In genomic region chr18:68803371-68803770, GRCh38 we compare ENCODE assay signal across 11 cellular contexts. TPM values are rescaled to one million over a fixed set of nuclear protein-coding genes. Genes with fewer than 3 reads are reported as not detected.
DNase-seq lines count a peak whose midpoint lies in the region; ATAC-seq and TF ChIP-seq lines count a peak whose summit lies in the region.
"Had no signal": no experiment of that assay in that cellular context is flagged by ENCODE, and none has a peak within 500 bp of the region (broad histone marks: within the 10 kb centered on the region; RNA-seq: fewer than 3 reads in every experiment).

No MANE protein-coding gene starts in this region.

- H3K27me3 Mint-ChIP-seq in CD4-positive, alpha-beta T cell: no peaks in the 10 kb centered on the region

- no peaks in the 10 kb centered on the region for H3K4me1 Mint-ChIP-seq in CD4-positive, alpha-beta T cell (ENCODE audit: low read depth)

- CTCF ChIA-PET in AG04449 (lab: Yijun Ruan, JAX): no interaction called here
- CTCF ChIA-PET in CD4-positive, alpha-beta T cell (lab: Charles Lee): no interaction called here

- H3K9me3 Mint-ChIP-seq in CD4-positive, alpha-beta T cell: no peaks in the 10 kb centered on the region

- no peaks in the 10 kb centered on the region for H3K36me3 Mint-ChIP-seq in CD4-positive, alpha-beta T cell (ENCODE audit: low read depth)

- intact Hi-C loops in CD4-positive, alpha-beta T cell (cut with DNase I, micrococcal nuclease): no loop called here

- H3K27ac Mint-ChIP-seq in CD4-positive, alpha-beta T cell: no peak overlapping the region

- H3K4me3 ChIP-seq in AG04449 (ENCODE audit: low read depth, low read length) (no peak overlapping the region), fibroblast of the aortic adventitia (ENCODE audit: low read depth, low read length) (no peak overlapping the region)
- H3K4me3 ChIP-seq: GM12878, prostate gland had no signal

- POLR2A ChIA-PET in AG04449 (lab: Yijun Ruan, JAX): no interaction called here
- POLR2A ChIA-PET in CD4-positive, alpha-beta T cell (lab: Charles Lee): no interaction called here

- ATAC-seq in HG03175 (IDR thresholded peaks at IDR 0.05; ENCODE audit: unreplicated experiment): no peak
- no peak for ATAC-seq in CD4-positive, alpha-beta T cell (ENCODE audit: poor library complexity)
- ATAC-seq: GM12878 had no signal

- H3K27ac ChIP-seq in CD4-positive, alpha-beta T cell (ENCODE audit: low read depth, low read length): no peak overlapping the region
- H3K27ac ChIP-seq: C4-2B, prostate gland had no signal

- TF ChIP-seq CTCF in AG04449 (IDR thresholded peaks at IDR 0.05; ENCODE audit: insufficient read depth, low read length, missing control alignments) (no peak), fibroblast of the aortic adventitia (IDR thresholded peaks at IDR 0.05; ENCODE audit: insufficient read depth, low read length) (no peak)
- no peak for TF ChIP-seq CTCF in CD4-positive, alpha-beta T cell (IDR thresholded peaks at IDR 0.05)

- no peaks in the 10 kb centered on the region for H3K9me3 ChIP-seq in CD4-positive, alpha-beta T cell (ENCODE audit: control insufficient read depth, low read length)
- H3K9me3 ChIP-seq: prostate gland had no signal

- no peaks in the 10 kb centered on the region for H3K27me3 ChIP-seq in CD4-positive, alpha-beta T cell (ENCODE audit: control insufficient read depth, insufficient read depth, low read length)

- no peak overlapping the region for H3K4me3 Mint-ChIP-seq in CD4-positive, alpha-beta T cell

- DNase-seq in AG04449 (ENCODE audit: low read depth, low spot score): peak; percentile 84
- DNase-seq in NCI-H524 (lab: John Stamatoyannopoulos, UW): peak; percentile 86 to 93
- peak; percentile 79 for DNase-seq in fibroblast of the aortic adventitia (ENCODE audit: low read depth)
- peak; percentile 1 for DNase-seq in occipital lobe (lab: John Stamatoyannopoulos, UW)
- no peak for DNase-seq in CD4-positive, alpha-beta T cell
- DNase-seq in stimulated activated CD4-positive, alpha-beta T cell treated with anti-CD3 and anti-CD28 coated beads, Interleukin-4, amount 100 ng/mL, for 4 hours: no peak
- no peak for DNase-seq in stimulated activated naive CD4-positive, alpha-beta T cell treated with Interleukin-2 at 50 U/mL for 16 hours (lab: John Stamatoyannopoulos, UW)

RNA-seq across cellular contexts. Expression of gene CCDC102B, which starts 5.5 kb away (rescaled TPM):
- total RNA-seq in fibroblast of the aortic adventitia (ENCODE audit: low replicate concordance) (3.1 and 27.8 TPM in 2 replicates), occipital lobe (20.1 TPM)
- 1 to 10 TPM; 2.6 to 3.0 TPM for total RNA-seq in CD4-positive, alpha-beta T cell

Comparison
In these comparisons a context has a peak if more than half of its experiments do, and no peak if none do; other contexts are left out.
1. DNase-seq: peak in AG04449 (single experiment), NCI-H524 (2 of 2), fibroblast of the aortic adventitia (single experiment) and occipital lobe (single experiment); none in CD4-positive, alpha-beta T cell (0 of 10), stimulated activated CD4-positive, alpha-beta T cell treated with anti-CD3 and anti-CD28 coated beads, Interleukin-4, amount 100 ng/mL, for 4 hours (0 of 2) and stimulated activated naive CD4-positive, alpha-beta T cell treated with Interleukin-2 at 50 U/mL for 16 hours (single experiment).